Comparison of ENCODE assay signal across 8 cellular contexts in the genomic region with DNA sequence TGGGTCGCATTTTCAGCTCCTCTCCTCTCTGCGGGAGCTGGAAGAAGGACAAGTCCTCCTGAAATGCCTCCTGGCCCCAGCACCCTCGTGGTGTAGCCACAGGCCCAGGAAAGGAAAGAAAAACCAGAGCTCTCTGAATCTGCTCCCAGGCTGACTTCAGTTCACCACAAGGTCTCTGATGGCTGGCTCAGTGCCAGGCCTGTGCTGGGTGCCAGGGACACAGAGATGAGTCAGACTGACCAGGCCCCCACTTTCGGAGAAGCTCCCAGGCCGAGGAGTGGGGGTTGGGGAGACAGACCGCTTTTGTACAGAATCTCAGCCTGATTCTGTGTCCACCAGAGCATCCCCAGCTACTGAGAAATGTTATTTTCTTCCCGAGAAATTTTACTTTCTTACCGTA. TPM values are rescaled to one million over a fixed set of nuclear protein-coding genes. Genes with fewer than 3 reads are reported as not detected.
A peak's percentile ranks its signal among the peaks of the same experiment; 100 is the strongest.
DNase-seq lines count a peak whose midpoint lies in the region; ATAC-seq and TF ChIP-seq lines count a peak whose summit lies in the region.

No MANE protein-coding gene starts in this region.

- TF ChIP-seq POLR2A in lower leg skin (IDR thresholded peaks at IDR 0.05): no peak

- DNase-seq in GM12864 (ENCODE audit: low read depth) (peak; percentile 80), lower leg skin (ENCODE audit: low spot score in 2 of 2) (peak; percentile 94 to 99), NCI-H1092 treated with DMSO at 0.1 percent for 48 hours (lab: John Stamatoyannopoulos, UW) (no peak)
- peak; percentile 67 for DNase-seq in activated CD4-positive, CD25-positive, alpha-beta regulatory T cell treated with anti-CD3 and anti-CD28 coated beads, Interleukin-2, amount 50 U/mL, for 72 hours
- peak; percentile 56 for DNase-seq in central memory CD4-positive, alpha-beta T cell
- peak; percentile 45 for DNase-seq in stimulated activated CD8-positive, alpha-beta memory T cell treated with anti-CD3 and anti-CD28 coated beads, Interleukin-15, amount 100 ng/mL, for 24 hours (ENCODE audit: low read depth)

- intact Hi-C loops in lower leg skin (cut with DNase I; ENCODE audit: low total_unique reads): no loop called here

- no peak for TF ChIP-seq CTCF in GM12864 (IDR thresholded peaks at IDR 0.05; ENCODE audit: low read depth, low read length, missing control alignments)
- TF ChIP-seq CTCF in lower leg skin (IDR thresholded peaks at IDR 0.05): no peak

- H3K4me3 ChIP-seq in GM12864 (ENCODE audit: low read depth, low read length) (no peak overlapping the region), lower leg skin (ENCODE audit: low read depth, poor library complexity, severe bottlenecking) (no peak overlapping the region)

- ATAC-seq in HG03565 (IDR thresholded peaks at IDR 0.05; ENCODE audit: unreplicated experiment): peak; percentile 47
- ATAC-seq in GM18520 (IDR thresholded peaks at IDR 0.05; ENCODE audit: unreplicated experiment): no peak

- 39 to 48% methylated on average over 8 of the region's 8 CpGs for WGBS in lower leg skin, 2 donors

RNA-seq across cellular contexts. Expression of a gene that starts 12.1 kb away (rescaled TPM):
- total RNA-seq in lower leg skin: 10 to 100 TPM in 1 of 4 donors, 1 to 10 TPM in 3; 5.2 to 10.1 (median 6.5) TPM

RNA-seq across cellular contexts. Expression of a gene that starts 20.5 kb away (rescaled TPM):
- not detected for total RNA-seq in lower leg skin

RNA-seq across cellular contexts. Expression of a gene that starts 42.1 kb away (rescaled TPM):
- 100 to 1,000 TPM; 162 to 240 (median 213) TPM for total RNA-seq in lower leg skin
